8 cellular contexts compared by ENCODE assay signal in genomic region chr1:181905944-181906597, GRCh38.
"Had no signal": no experiment of that assay in that cellular context is flagged by ENCODE, and none has a peak within 500 bp of the region (broad histone marks: within the 10 kb centered on the region; RNA-seq: fewer than 3 reads in every experiment).

No MANE protein-coding gene starts in this region.

- DNase-seq: GOT3, H7, HFFc6, IMR-90, KBM-7 had no signal

- H3K27ac Mint-ChIP-seq: HFFc6 had no signal

- H3K36me3 ChIP-seq: HAP-1 had no signal

- H3K4me3 ChIP-seq: HAP-1 had no signal

- ATAC-seq: HCT116 had no signal

- H3K4me2 ChIP-seq: KMS-11 had no signal

- H3K27ac ChIP-seq: KMS-11 had no signal

- H3K4me1 ChIP-seq: HAP-1 had no signal

- H3K4me3 Mint-ChIP-seq: HFFc6 had no signal
